ENCODE assay signal across 10 cellular contexts in the genomic region with DNA sequence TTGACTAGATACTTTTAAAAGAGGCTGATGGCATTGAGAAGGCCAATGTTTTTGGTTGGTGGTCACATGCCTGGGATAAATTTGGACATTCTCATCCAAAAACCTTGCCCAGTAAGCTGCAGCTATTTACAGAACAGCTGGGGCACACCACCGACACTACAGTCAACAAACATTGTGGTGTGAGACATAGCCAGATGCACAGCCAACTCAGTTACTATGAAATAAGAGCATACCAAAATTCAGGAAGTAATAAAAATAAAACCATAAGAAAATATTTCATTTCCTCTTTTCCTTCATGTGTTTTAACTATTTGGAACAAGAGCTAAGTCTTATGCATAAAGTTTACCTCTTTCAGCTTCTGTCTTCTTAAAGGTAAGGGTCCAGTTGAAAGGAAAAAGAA. TPM values are rescaled to one million over a fixed set of nuclear protein-coding genes. Genes with fewer than 3 reads are reported as not detected.
DNase-seq lines count a peak whose midpoint lies in the region; ATAC-seq and TF ChIP-seq lines count a peak whose summit lies in the region.
"Had no signal": no experiment of that assay in that cellular context is flagged by ENCODE, and none has a peak within 500 bp of the region (broad histone marks: within the 10 kb centered on the region; RNA-seq: fewer than 3 reads in every experiment).

No MANE protein-coding gene starts in this region.

- peaks cover 8% of the 10 kb centered on the region; the same call in 1 of the 2 replicates for H3F3A ChIP-seq in MM.1S (ENCODE audit: insufficient read depth, low read length)

- TF ChIP-seq CTCF in MM.1S (IDR thresholded peaks at IDR 0.05; ENCODE audit: low read length) (no peak), tibial nerve (IDR thresholded peaks at IDR 0.05) (no peak)

- H3K27me3 ChIP-seq in MM.1S (replicated peaks; ENCODE audit: insufficient read depth, low read length), result no peaks in the 10 kb centered on the region
- H3K27me3 ChIP-seq in tibial nerve, result no peaks in the 10 kb centered on the region

- H3K9me3 ChIP-seq in MM.1S (replicated peaks; ENCODE audit: insufficient read depth, low read length) (no peaks in the 10 kb centered on the region), tibial nerve (no peaks in the 10 kb centered on the region)

- TF ChIP-seq POLR2A in GM18505 (IDR thresholded peaks at IDR 0.05; ENCODE audit: borderline replicate concordance, extremely low read depth, insufficient read depth, insufficient read length) (no peak), tibial nerve (IDR thresholded peaks at IDR 0.05) (no peak)

- DNase-seq in HCEC 1CT (peak; percentile 45), MM.1S (no peak), left colon (peak in 1 of 2 donors; percentile 24), sciatic nerve (ENCODE audit: low spot score) (no peak), NCI-H748 (lab: John Stamatoyannopoulos, UW; ENCODE audit: unreplicated experiment) (no peak), tibial nerve (ENCODE audit: low spot score in 2 of 2) (no peak), T-helper 1 cell (no peak)
- DNase-seq: left cardiac atrium; stimulated activated CD4-positive, alpha-beta T cell treated with anti-CD3 and anti-CD28 coated beads, Interleukin-4, amount 100 ng/mL, for 24 hours had no signal

- no peak for TF ChIP-seq EP300 in tibial nerve (IDR thresholded peaks at IDR 0.05)

- no peaks in the 10 kb centered on the region; the same call in 1 of the 2 replicates for H4K20me1 ChIP-seq in MM.1S (ENCODE audit: insufficient read depth, low read length)

- intact Hi-C loops in left colon (cut with DNase I, micrococcal nuclease) (no loop called here), sciatic nerve (cut with DNase I) (no loop called here)

- no peak overlapping the region for H2AFZ ChIP-seq in MM.1S (ENCODE audit: low read length)

- peak overlapping the region; percentile 31 for H3K4me2 ChIP-seq in MM.1S (ENCODE audit: low read depth, low read length)

- no peak overlapping the region for H3K9ac ChIP-seq in MM.1S (ENCODE audit: low read length)

- ATAC-seq in GM18505 (IDR thresholded peaks at IDR 0.05; ENCODE audit: unreplicated experiment), result peak; percentile 80
- peak; percentile 86 for ATAC-seq in left colon
- ATAC-seq in sciatic nerve, result no peak

- H3K36me3 ChIP-seq in MM.1S (replicated peaks; ENCODE audit: insufficient read depth, low read length) (no peaks in the 10 kb centered on the region), tibial nerve (no peaks in the 10 kb centered on the region)

- H3K4me3 ChIP-seq in MM.1S (ENCODE audit: low read length) (peak overlapping the region; percentile 1; the same call in 1 of the 2 replicates), tibial nerve (no peak overlapping the region)

- H3K9me2 ChIP-seq in MM.1S (replicated peaks; ENCODE audit: insufficient read depth, low read length), result no peaks in the 10 kb centered on the region

- whole genome bisulfite sequencing in tibial nerve, 2 donors, result 37 to 54% methylated on average over 1 of the region's 1 CpG

- H3K27ac ChIP-seq in MM.1S (ENCODE audit: low read length) (peak overlapping the region; percentile 28; the same call in 1 of the 2 replicates), tibial nerve (no peak overlapping the region)

- H3K4me1 ChIP-seq in MM.1S (ENCODE audit: low read length), result peaks cover 16% of the 10 kb centered on the region
- H3K4me1 ChIP-seq in tibial nerve, result peaks cover 0 to 33% (median 3%) of the 10 kb centered on the region in 4 donors

- H3K79me2 ChIP-seq in MM.1S (ENCODE audit: low read length), result peaks cover 43% of the 10 kb centered on the region

RNA-seq across cellular contexts. Expression of a gene that starts 8.8 kb away (rescaled TPM):
- total RNA-seq in left colon (1 to 10 TPM; 4.7 to 9.9 TPM), sciatic nerve (78.9 TPM), tibial nerve (10 to 100 TPM; 35.1 to 84.3 (median 71.1) TPM)
